ENCODE assay signal across 18 cellular contexts in the genomic region with DNA sequence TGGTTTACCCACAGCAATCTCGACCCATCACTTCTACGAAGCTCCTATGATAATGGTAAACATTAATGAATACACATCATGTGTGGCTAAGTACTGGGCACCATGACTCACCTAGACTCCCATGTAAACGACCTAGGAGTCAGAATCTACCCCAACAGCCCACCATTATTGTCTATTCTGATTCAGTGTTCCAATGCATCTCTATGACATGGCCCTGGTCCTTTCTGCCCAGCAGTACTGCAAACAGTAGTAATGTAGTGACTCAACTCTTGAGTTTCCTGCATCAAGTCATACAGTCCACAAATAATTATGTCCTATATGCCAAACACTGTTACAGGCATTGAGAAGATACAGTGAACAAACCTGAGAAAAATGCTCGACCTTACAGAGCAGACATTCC. TPM values are rescaled to one million over a fixed set of nuclear protein-coding genes. Genes with fewer than 3 reads are reported as not detected.
DNase-seq lines count a peak whose midpoint lies in the region; ATAC-seq and TF ChIP-seq lines count a peak whose summit lies in the region.
"Had no signal": no experiment of that assay in that cellular context is flagged by ENCODE, and none has a peak within 500 bp of the region (broad histone marks: within the 10 kb centered on the region; RNA-seq: fewer than 3 reads in every experiment).

No MANE protein-coding gene starts in this region.

- TF ChIP-seq CTCF in psoas muscle (IDR thresholded peaks at IDR 0.05) = no peak

- DNase-seq in activated CD8-positive, alpha-beta memory T cell treated with anti-CD3 and anti-CD28 coated beads, Interleukin-2, amount 10 ng/mL, durations not matched to agents 7 days and 5 days = no peak
- no peak for DNase-seq in activated CD8-positive, alpha-beta memory T cell treated with anti-CD3 and anti-CD28 coated beads for 24 hours
- DNase-seq in central memory CD8-positive, alpha-beta T cell (ENCODE audit: low spot score in 2 of 2) = no peak
- DNase-seq in psoas muscle (no peak), GF-D8 (lab: John Stamatoyannopoulos, UW) (no peak), GM19238 (ENCODE audit: insufficient read length, low spot score) (no peak)
- DNase-seq: CD4-positive, alpha-beta memory T cell; EL; NCI-H2081; NCI-H524; PC-9; stimulated activated CD4-positive, alpha-beta T cell treated with anti-CD3 and anti-CD28 coated beads, Interleukin-2, amount 100 ng/mL, for 48 hours; stimulated activated CD8-positive, alpha-beta memory T cell treated with anti-CD3 and anti-CD28 coated beads, Interleukin-4, amount 100 ng/mL, for 48 hours; transverse colon had no signal

- peak overlapping the region; percentile 88 for H3K27ac ChIP-seq in psoas muscle
- H3K27ac ChIP-seq: cardiac muscle cell, neural progenitor cell, PC-9, transverse colon had no signal

- peaks cover 55% of the 10 kb centered on the region for H3K4me1 ChIP-seq in psoas muscle
- H3K4me1 ChIP-seq: neural progenitor cell had no signal

- no peaks in the 10 kb centered on the region for H3K27me3 ChIP-seq in psoas muscle (ENCODE audit: insufficient read depth in 3 of 3, low read length in 2 of 3)
- H3K27me3 ChIP-seq: cardiac muscle cell, neural progenitor cell, transverse colon had no signal

- peak; percentile 53 for ATAC-seq in activated CD8-positive, alpha-beta memory T cell treated with anti-CD3 and anti-CD28 coated beads, Interleukin-2, amount 10 ng/mL, durations not matched to agents 7 days and 5 days
- ATAC-seq in HG02884 (IDR thresholded peaks at IDR 0.05; ENCODE audit: unreplicated experiment) (peak; percentile 36), psoas muscle (peak; percentile 42 to 59 (median 56)), GM19035 (IDR thresholded peaks at IDR 0.05; ENCODE audit: unreplicated experiment) (no peak)
- no peak for ATAC-seq in central memory CD8-positive, alpha-beta T cell (replicated peaks; ENCODE audit: extremely low read depth, poor library complexity, severe bottlenecking)

- 82 to 92% (median 91%) methylated on average over 4 of the region's 4 CpGs for WGBS in psoas muscle, 3 donors

- H3K36me3 ChIP-seq in psoas muscle (ENCODE audit: insufficient read depth in 1 of 2, low read depth in 1 of 2) = peaks cover 3 to 30% of the 10 kb centered on the region in 2 donors

- no peaks in the 10 kb centered on the region for H3K9me3 ChIP-seq in psoas muscle
- H3K9me3 ChIP-seq: transverse colon had no signal

- H3K27ac Mint-ChIP-seq in activated CD8-positive, alpha-beta memory T cell treated with anti-CD3 and anti-CD28 coated beads, Interleukin-2, amount 10 ng/mL, durations not matched to agents 7 days and 5 days = no peak overlapping the region
- H3K27ac Mint-ChIP-seq in central memory CD8-positive, alpha-beta T cell (ENCODE audit: low read depth) = peak overlapping the region; percentile 56
- H3K27ac Mint-ChIP-seq: neural progenitor cell had no signal

- CTCF ChIA-PET in activated CD8-positive, alpha-beta memory T cell treated with anti-CD3 and anti-CD28 coated beads, Interleukin-2, amount 10 ng/mL, durations not matched to agents 7 days and 5 days (lab: Charles Lee) = no interaction called here

- intact Hi-C loops in psoas muscle (cut with DNase I) = loop anchor here in 1 of 2 donors (5.0 kb wide), 1 partner anchor 34 kb away; no protein-coding TSS in a partner anchor

- H3K27me3 Mint-ChIP-seq in activated CD8-positive, alpha-beta memory T cell treated with anti-CD3 and anti-CD28 coated beads, Interleukin-2, amount 10 ng/mL, durations not matched to agents 7 days and 5 days = no peaks in the 10 kb centered on the region
- no peaks in the 10 kb centered on the region for H3K27me3 Mint-ChIP-seq in central memory CD8-positive, alpha-beta T cell
- H3K27me3 Mint-ChIP-seq: CD4-positive, alpha-beta memory T cell had no signal

- H3K4me1 Mint-ChIP-seq in activated CD8-positive, alpha-beta memory T cell treated with anti-CD3 and anti-CD28 coated beads, Interleukin-2, amount 10 ng/mL, durations not matched to agents 7 days and 5 days = peaks cover 4% of the 10 kb centered on the region
- peaks cover 40% of the 10 kb centered on the region for H3K4me1 Mint-ChIP-seq in central memory CD8-positive, alpha-beta T cell
- H3K4me1 Mint-ChIP-seq: neural progenitor cell had no signal

- H3K4me3 Mint-ChIP-seq in activated CD8-positive, alpha-beta memory T cell treated with anti-CD3 and anti-CD28 coated beads, Interleukin-2, amount 10 ng/mL, durations not matched to agents 7 days and 5 days = no peak overlapping the region
- no peak overlapping the region for H3K4me3 Mint-ChIP-seq in central memory CD8-positive, alpha-beta T cell
- H3K4me3 Mint-ChIP-seq: CD4-positive, alpha-beta memory T cell; neural progenitor cell had no signal

- H3K4me3 ChIP-seq in psoas muscle = no peak overlapping the region
- H3K4me3 ChIP-seq: cardiac muscle cell, neural progenitor cell, PC-9, transverse colon had no signal

- peaks cover 58% of the 10 kb centered on the region for H3K36me3 Mint-ChIP-seq in activated CD8-positive, alpha-beta memory T cell treated with anti-CD3 and anti-CD28 coated beads, Interleukin-2, amount 10 ng/mL, durations not matched to agents 7 days and 5 days
- peaks cover 40% of the 10 kb centered on the region for H3K36me3 Mint-ChIP-seq in central memory CD8-positive, alpha-beta T cell (ENCODE audit: insufficient read depth)

- H3K9me3 Mint-ChIP-seq in activated CD8-positive, alpha-beta memory T cell treated with anti-CD3 and anti-CD28 coated beads, Interleukin-2, amount 10 ng/mL, durations not matched to agents 7 days and 5 days (ENCODE audit: low read depth) = no peaks in the 10 kb centered on the region
- H3K9me3 Mint-ChIP-seq in central memory CD8-positive, alpha-beta T cell = no peaks in the 10 kb centered on the region
- H3K9me3 Mint-ChIP-seq: CD4-positive, alpha-beta memory T cell; neural progenitor cell had no signal

RNA-seq across cellular contexts. Expression of gene GTF2A1, which starts 14.6 kb away (rescaled TPM):
- 10 to 100 TPM; 32.2 to 34.7 TPM for total RNA-seq in activated CD8-positive, alpha-beta memory T cell treated with anti-CD3 and anti-CD28 coated beads, Interleukin-2, amount 10 ng/mL, durations not matched to agents 7 days and 5 days
- total RNA-seq in psoas muscle = 10 to 100 TPM; 25.5 to 45.1 (median 33.0) TPM
- 10 to 100 TPM in 1 of 3 donors, 1 to 10 TPM in 2; 8.1 to 25.3 (median 8.8) TPM for polyA plus RNA-seq in psoas muscle

Comparison
In these comparisons a context has a peak if more than half of its experiments do, and no peak if none do; other contexts are left out.
1. ATAC-seq: peak in activated CD8-positive, alpha-beta memory T cell treated with anti-CD3 and anti-CD28 coated beads, Interleukin-2, amount 10 ng/mL, durations not matched to agents 7 days and 5 days (single experiment), HG02884 (single experiment) and psoas muscle (4 of 4); none in central memory CD8-positive, alpha-beta T cell (single experiment) and GM19035 (single experiment).